Comparison of ENCODE assay signal across 15 cellular contexts in the genomic region with DNA sequence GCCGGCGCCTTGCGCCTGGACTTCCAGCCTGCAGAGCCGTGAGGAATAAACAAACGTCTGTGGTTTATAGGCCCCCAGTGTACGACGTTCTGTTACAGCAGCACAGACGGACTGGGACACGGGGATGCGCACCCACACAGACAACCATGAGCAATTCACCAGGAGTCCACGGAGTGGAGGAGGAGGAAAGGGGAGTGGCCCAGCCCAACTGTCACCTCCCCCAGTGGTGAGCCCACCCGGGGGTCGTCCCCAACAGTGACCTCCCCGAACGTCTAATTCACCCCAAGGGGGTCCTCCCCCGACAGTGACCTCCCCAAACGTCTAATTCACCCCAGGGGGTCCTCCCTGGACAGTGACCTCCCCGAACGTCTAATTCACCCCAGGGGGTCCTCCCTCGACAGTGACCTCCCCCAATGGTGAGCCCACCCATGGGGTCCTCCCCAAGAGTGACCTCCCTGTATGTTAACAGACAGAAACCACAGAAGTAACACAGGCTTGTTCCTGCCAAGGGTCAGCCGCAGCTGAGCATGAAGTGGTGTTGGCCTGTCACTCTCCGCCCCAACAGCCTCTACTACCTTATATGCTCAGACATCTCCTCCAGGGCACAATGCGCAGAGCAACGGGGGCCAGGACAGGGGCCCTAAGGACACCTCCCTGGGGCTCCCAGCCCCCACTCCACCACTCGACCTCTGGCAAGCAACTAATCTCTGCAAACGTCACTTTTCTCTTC. TPM values are rescaled to one million over a fixed set of nuclear protein-coding genes. Genes with fewer than 3 reads are reported as not detected.
DNase-seq lines count a peak whose midpoint lies in the region; ATAC-seq and TF ChIP-seq lines count a peak whose summit lies in the region.
"Had no signal": no experiment of that assay in that cellular context is flagged by ENCODE, and none has a peak within 500 bp of the region (broad histone marks: within the 10 kb centered on the region; RNA-seq: fewer than 3 reads in every experiment).

No MANE protein-coding gene starts in this region.

- H3K4me3 ChIP-seq in GM23338 (no peak overlapping the region), coronary artery (no peak overlapping the region), osteoblast (ENCODE audit: insufficient read depth, low read length) (no peak overlapping the region), testis (no peak overlapping the region)
- H3K4me3 ChIP-seq: adrenal gland, smooth muscle cell had no signal

- no peaks in the 10 kb centered on the region for H3K27me3 ChIP-seq in GM23338 (ENCODE audit: insufficient read depth)
- H3K27me3 ChIP-seq in osteoblast (ENCODE audit: insufficient read depth, low read length), result no peaks in the 10 kb centered on the region
- H3K27me3 ChIP-seq in testis, result no peaks in the 10 kb centered on the region
- H3K27me3 ChIP-seq: adrenal gland had no signal

- H3F3A ChIP-seq in GM23338 (replicated peaks; ENCODE audit: low read depth), result no peaks in the 10 kb centered on the region

- DNase-seq in activated CD4-positive, CD25-positive, alpha-beta regulatory T cell treated with anti-CD3 and anti-CD28 coated beads, Interleukin-2, amount 50 U/mL, for 72 hours, result peak; percentile 26
- DNase-seq in GM23338 (ENCODE audit: low spot score) (no peak), coronary artery (ENCODE audit: low spot score) (peak; percentile 41), osteoblast (ENCODE audit: insufficient read length, low spot score, missing footprints) (peak; percentile 54), DMS 273 treated with DMSO at 0.1 percent for 48 hours (lab: John Stamatoyannopoulos, UW) (no peak), testis (no peak), COLO668 (lab: John Stamatoyannopoulos, UW; ENCODE audit: unreplicated experiment) (no peak)
- DNase-seq: adrenal gland; CD8-positive, alpha-beta T cell; NCI-H187 treated with DMSO at 0.1 percent for 48 hours; NCI-H510A; OCI-M1 had no signal

- ATAC-seq in activated CD4-positive, CD25-positive, alpha-beta regulatory T cell treated with anti-CD3 and anti-CD28 coated beads, Interleukin-2, amount 50 U/mL, for 24 hours, result no peak
- no peak for ATAC-seq in GM23338
- ATAC-seq: CD8-positive, alpha-beta T cell had no signal

- H3K36me3 ChIP-seq in GM23338 (ENCODE audit: insufficient read depth) (no peaks in the 10 kb centered on the region), osteoblast (ENCODE audit: insufficient read depth, low read length) (peaks cover 9% of the 10 kb centered on the region), testis (ENCODE audit: low read depth, missing control alignments) (no peaks in the 10 kb centered on the region)
- H3K36me3 ChIP-seq: adrenal gland had no signal

- H3K9me3 ChIP-seq in osteoblast (ENCODE audit: low read depth, low read length) (no peaks in the 10 kb centered on the region), testis (no peaks in the 10 kb centered on the region)
- H3K9me3 ChIP-seq: adrenal gland had no signal

- H3K27me3 Mint-ChIP-seq in GM23338 (ENCODE audit: insufficient read depth, low read depth, poor library complexity), result peaks cover 8% of the 10 kb centered on the region

- H3K9me2 ChIP-seq in GM23338 (ENCODE audit: insufficient read depth), result no peaks in the 10 kb centered on the region

- H3K4me1 ChIP-seq in GM23338 (ENCODE audit: insufficient read depth) (no peaks in the 10 kb centered on the region; the same call in 1 of the 2 replicates), osteoblast (ENCODE audit: insufficient read depth, low read length) (peaks cover 11% of the 10 kb centered on the region), testis (peaks cover 13% of the 10 kb centered on the region)

- H2AFZ ChIP-seq in GM23338, result no peak overlapping the region
- H2AFZ ChIP-seq in osteoblast (ENCODE audit: low read length), result no peak overlapping the region
- H2AFZ ChIP-seq: parathyroid adenoma had no signal

- intact Hi-C loops in testis (cut with DNase I; ENCODE audit: low total_unique reads), result no loop called here

- H3K9me3 Mint-ChIP-seq in GM23338, result no peaks in the 10 kb centered on the region
- H3K9me3 Mint-ChIP-seq: CD8-positive, alpha-beta T cell had no signal

- H3K36me3 Mint-ChIP-seq in GM23338 (ENCODE audit: low read depth), result no peaks in the 10 kb centered on the region

- H3K4me3 Mint-ChIP-seq in GM23338, result peak overlapping the region; percentile 18; the same call in 1 of the 3 replicates
- H3K4me3 Mint-ChIP-seq: CD8-positive, alpha-beta T cell had no signal

- TF ChIP-seq POLR2A in testis (IDR thresholded peaks at IDR 0.05), result no peak

- TF ChIP-seq CTCF in GM23338 (conservative IDR thresholded peaks at IDR 0.05; ENCODE audit: low read depth in 2 of 2), result no peak
- no peak for TF ChIP-seq CTCF in coronary artery (IDR thresholded peaks at IDR 0.05)
- TF ChIP-seq CTCF in osteoblast (IDR thresholded peaks at IDR 0.05; ENCODE audit: extremely low read depth, low read depth, low read length), result no peak
- no peak for TF ChIP-seq CTCF in testis (IDR thresholded peaks at IDR 0.05)

- peaks cover 22% of the 10 kb centered on the region for H3K4me1 Mint-ChIP-seq in GM23338

- H3K27ac ChIP-seq in GM23338 (ENCODE audit: low read depth) (no peak overlapping the region), coronary artery (no peak overlapping the region), osteoblast (ENCODE audit: low read depth, low read length) (no peak overlapping the region), testis (no peak overlapping the region)
- H3K27ac ChIP-seq: adrenal gland, parathyroid adenoma had no signal

- WGBS in testis, 2 donors, result 77 to 86% methylated on average over 13 to 26 of the region's 26 CpGs

- H4K20me1 ChIP-seq in GM23338 (replicated peaks; ENCODE audit: insufficient read depth) (peaks cover 42% of the 10 kb centered on the region), osteoblast (ENCODE audit: insufficient read depth, low read length) (peaks cover 75% of the 10 kb centered on the region)

- H3K79me2 ChIP-seq in GM23338 (replicated peaks; ENCODE audit: insufficient read depth) (peaks cover 88% of the 10 kb centered on the region), osteoblast (ENCODE audit: insufficient read depth, low read length) (peaks cover 91% of the 10 kb centered on the region)

- H3K27ac Mint-ChIP-seq in GM23338, result peak overlapping the region; percentile 51; the same call in 1 of the 2 replicates
- H3K27ac Mint-ChIP-seq: CD8-positive, alpha-beta T cell had no signal

- no peak overlapping the region for H3K4me2 ChIP-seq in GM23338
- no peak overlapping the region for H3K4me2 ChIP-seq in osteoblast (ENCODE audit: insufficient read depth, low read length)
- H3K4me2 ChIP-seq: smooth muscle cell had no signal

TF ChIP-seq in GM23338, 12 proteins besides CTCF, POLR2A, EP300 and RAD21 (continues in another document):
- no peak for TF ChIP-seq ZNF331 (CRISPR knock-in tag; IDR thresholded peaks at IDR 0.05; ENCODE audit: low read depth)
- no peak for TF ChIP-seq POLR2AphosphoS5 (IDR thresholded peaks at IDR 0.05; ENCODE audit: low read depth)
- no peak for TF ChIP-seq STAT1 (IDR thresholded peaks at IDR 0.05; ENCODE audit: unreplicated experiment)
- TF ChIP-seq NANOG (IDR thresholded peaks at IDR 0.05; ENCODE audit: borderline replicate concordance), result no peak
- TF ChIP-seq, protein P1, sequence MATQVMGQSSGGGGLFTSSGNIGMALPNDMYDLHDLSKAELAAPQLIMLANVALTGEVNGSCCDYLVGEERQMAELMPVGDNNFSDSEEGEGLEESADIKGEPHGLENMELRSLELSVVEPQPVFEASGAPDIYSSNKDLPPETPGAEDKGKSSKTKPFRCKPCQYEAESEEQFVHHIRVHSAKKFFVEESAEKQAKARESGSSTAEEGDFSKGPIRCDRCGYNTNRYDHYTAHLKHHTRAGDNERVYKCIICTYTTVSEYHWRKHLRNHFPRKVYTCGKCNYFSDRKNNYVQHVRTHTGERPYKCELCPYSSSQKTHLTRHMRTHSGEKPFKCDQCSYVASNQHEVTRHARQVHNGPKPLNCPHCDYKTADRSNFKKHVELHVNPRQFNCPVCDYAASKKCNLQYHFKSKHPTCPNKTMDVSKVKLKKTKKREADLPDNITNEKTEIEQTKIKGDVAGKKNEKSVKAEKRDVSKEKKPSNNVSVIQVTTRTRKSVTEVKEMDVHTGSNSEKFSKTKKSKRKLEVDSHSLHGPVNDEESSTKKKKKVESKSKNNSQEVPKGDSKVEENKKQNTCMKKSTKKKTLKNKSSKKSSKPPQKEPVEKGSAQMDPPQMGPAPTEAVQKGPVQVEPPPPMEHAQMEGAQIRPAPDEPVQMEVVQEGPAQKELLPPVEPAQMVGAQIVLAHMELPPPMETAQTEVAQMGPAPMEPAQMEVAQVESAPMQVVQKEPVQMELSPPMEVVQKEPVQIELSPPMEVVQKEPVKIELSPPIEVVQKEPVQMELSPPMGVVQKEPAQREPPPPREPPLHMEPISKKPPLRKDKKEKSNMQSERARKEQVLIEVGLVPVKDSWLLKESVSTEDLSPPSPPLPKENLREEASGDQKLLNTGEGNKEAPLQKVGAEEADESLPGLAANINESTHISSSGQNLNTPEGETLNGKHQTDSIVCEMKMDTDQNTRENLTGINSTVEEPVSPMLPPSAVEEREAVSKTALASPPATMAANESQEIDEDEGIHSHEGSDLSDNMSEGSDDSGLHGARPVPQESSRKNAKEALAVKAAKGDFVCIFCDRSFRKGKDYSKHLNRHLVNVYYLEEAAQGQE (IDR thresholded peaks at IDR 0.05; ENCODE audit: unreplicated experiment), result no peak
- TF ChIP-seq EZH2phosphoT487 (IDR thresholded peaks at IDR 0.05; ENCODE audit: unreplicated experiment), result no peak
- TF ChIP-seq CREB1 (CRISPR knock-in tag; IDR thresholded peaks at IDR 0.05; ENCODE audit: low read depth), result no peak

RNA-seq across cellular contexts. Expression of a gene that starts 6.2 kb away (rescaled TPM):
- total RNA-seq in GM23338 (2014; rRNA removed; shearing (Covaris generic)), result 88.6 and 124 TPM in 2 replicates
- polyA plus RNA-seq in GM23338 (2016; fragmentation: Nextera tagmentation; extraction: Ambion mirVana), result 47.9 and 48.5 TPM in 2 replicates
- 45.7 and 48.9 TPM in 2 replicates for total RNA-seq in osteoblast
- 100 to 1,000 TPM; 226 to 229 TPM for total RNA-seq in testis
- polyA plus RNA-seq in testis (ENCODE audit: insufficient read depth, low read depth, low replicate concordance), result 130 TPM

RNA-seq across cellular contexts. Expression of a gene that starts 6.3 kb away (rescaled TPM):
- total RNA-seq in GM23338 (2014; rRNA removed; shearing (Covaris generic)), result 4.2 and 11.4 TPM in 2 replicates
- polyA plus RNA-seq in GM23338 (2016; fragmentation: Nextera tagmentation; extraction: Ambion mirVana), result 6.5 and 8.0 TPM in 2 replicates
- 12.4 and 13.8 TPM in 2 replicates for total RNA-seq in osteoblast
- total RNA-seq in testis, result 10 to 100 TPM; 69.2 to 88.2 TPM
- polyA plus RNA-seq in testis (ENCODE audit: insufficient read depth, low read depth, low replicate concordance), result 50.5 TPM

RNA-seq across cellular contexts. Expression of a gene that starts 47.4 kb away (rescaled TPM):
- 18.6 and 22.4 TPM in 2 replicates for total RNA-seq in GM23338 (2014; rRNA removed; shearing (Covaris generic))
- 3.4 and 4.0 TPM in 2 replicates for polyA plus RNA-seq in GM23338 (2016; fragmentation: Nextera tagmentation; extraction: Ambion mirVana)
- 10.3 and 15.2 TPM in 2 replicates for total RNA-seq in osteoblast
- 10 to 100 TPM; 20.7 to 22.7 TPM for total RNA-seq in testis
- polyA plus RNA-seq in testis (ENCODE audit: insufficient read depth, low read depth, low replicate concordance), result 10.8 TPM

Comparison
In these comparisons a context has a peak if more than half of its experiments do, and no peak if none do; other contexts are left out.
1. DNase-seq: peak in activated CD4-positive, CD25-positive, alpha-beta regulatory T cell treated with anti-CD3 and anti-CD28 coated beads, Interleukin-2, amount 50 U/mL, for 72 hours (single experiment), coronary artery (single experiment) and osteoblast (single experiment); none in GM23338 (single experiment), DMS 273 treated with DMSO at 0.1 percent for 48 hours (single experiment), testis (single experiment) and COLO668 (single experiment).